15 cellular contexts compared by ENCODE assay signal in genomic region chr1:94675373-94675772, GRCh38.
DNase-seq lines count a peak whose midpoint lies in the region; ATAC-seq, FAIRE-seq and TF ChIP-seq lines count a peak whose summit lies in the region.
"Had no signal": no experiment of that assay in that cellular context is flagged by ENCODE, and none has a peak within 500 bp of the region (broad histone marks: within the 10 kb centered on the region; RNA-seq: fewer than 3 reads in every experiment).

No MANE protein-coding gene starts in this region.

- H3K36me3 ChIP-seq in SJSA1, result no peaks in the 10 kb centered on the region
- no peaks in the 10 kb centered on the region for H3K36me3 ChIP-seq in fibroblast of lung (ENCODE audit: control insufficient read depth, insufficient read depth, low read length)
- no peaks in the 10 kb centered on the region for H3K36me3 ChIP-seq in right lobe of liver
- H3K36me3 ChIP-seq: BLaER1 treated with 17β-estradiol and CSF1 and Interleukin-3, amounts not matched to agents 10 nM and 100 nM; HAP-1 had no signal

- peak; percentile 59 for DNase-seq in Daoy (ENCODE audit: low read depth)
- DNase-seq in SJSA1 (ENCODE audit: low read depth in 1 of 2, low spot score in 2 of 2), result peak; percentile 84 to 89
- peak; percentile 31 to 80 for DNase-seq in fibroblast of lung (ENCODE audit: low read depth in 2 of 2)
- DNase-seq in nephron progenitor cell, result no peak
- no peak for DNase-seq in GM12891 (ENCODE audit: insufficient read length, low spot score)
- no peak for DNase-seq in right lobe of liver
- no peak for DNase-seq in NCI-H524 (lab: John Stamatoyannopoulos, UW)
- DNase-seq: 8988T; DMS 273 treated with DMSO at 0.1 percent for 48 hours; NCI-H2107; NK-92 treated with Interleukin-12 subunit alpha and Interleukin-12 subunit beta, amount 100 ng/mL, for 24 hours had no signal

- no peak for TF ChIP-seq CTCF in fibroblast of lung (conservative IDR thresholded peaks at IDR 0.05 in 1 of 2, IDR thresholded peaks at IDR 0.05 in 1 of 2; ENCODE audit: low read depth in 1 of 2, low read length in 2 of 2)
- TF ChIP-seq CTCF in nephron progenitor cell (IDR thresholded peaks at IDR 0.05), result no peak
- no peak for TF ChIP-seq CTCF in right lobe of liver (IDR thresholded peaks at IDR 0.05)

- H3K9ac ChIP-seq in fibroblast of lung (ENCODE audit: insufficient read depth, low read length), result no peak overlapping the region
- H3K9ac ChIP-seq: BLaER1 treated with 17β-estradiol and CSF1 and Interleukin-3, amounts not matched to agents 10 nM and 100 nM had no signal

- intact Hi-C loops in right lobe of liver (cut with DNase I), result no loop called here

- no peak overlapping the region for H3K4me3 Mint-ChIP-seq in nephron progenitor cell

- H3K9me3 ChIP-seq in SJSA1 (replicated peaks) (no peaks in the 10 kb centered on the region), fibroblast of lung (ENCODE audit: control insufficient read depth, insufficient read depth, low read depth, low read length) (no peaks in the 10 kb centered on the region), right lobe of liver (no peaks in the 10 kb centered on the region)
- H3K9me3 ChIP-seq: BLaER1 treated with 17β-estradiol and CSF1 and Interleukin-3, amounts not matched to agents 10 nM and 100 nM; HAP-1 had no signal

- peaks cover 2% of the 10 kb centered on the region for H3K27me3 Mint-ChIP-seq in nephron progenitor cell (ENCODE audit: low read depth, poor library complexity)

- TF ChIP-seq POLR2A in GM12891 (IDR thresholded peaks at IDR 0.05; ENCODE audit: low read depth, low read length), result no peak
- TF ChIP-seq POLR2A in right lobe of liver (IDR thresholded peaks at IDR 0.05), result no peak

- no peak overlapping the region for H3K4me2 ChIP-seq in fibroblast of lung (ENCODE audit: extremely low read depth, insufficient read depth, low read length)
- H3K4me2 ChIP-seq: BLaER1 treated with 17β-estradiol and CSF1 and Interleukin-3, amounts not matched to agents 10 nM and 100 nM had no signal

- no peaks in the 10 kb centered on the region for H3K27me3 ChIP-seq in SJSA1 (replicated peaks)
- no peaks in the 10 kb centered on the region for H3K27me3 ChIP-seq in fibroblast of lung (ENCODE audit: control insufficient read depth, insufficient read depth, low read length)
- H3K27me3 ChIP-seq in right lobe of liver, result no peaks in the 10 kb centered on the region
- H3K27me3 ChIP-seq: BLaER1 treated with 17β-estradiol and CSF1 and Interleukin-3, amounts not matched to agents 10 nM and 100 nM had no signal

- H3K36me3 Mint-ChIP-seq in nephron progenitor cell (ENCODE audit: low read depth), result no peaks in the 10 kb centered on the region

- peak overlapping the region; percentile 36 for H3K27ac Mint-ChIP-seq in nephron progenitor cell

- H3K4me1 ChIP-seq in SJSA1 (replicated peaks), result peaks cover 54% of the 10 kb centered on the region
- H3K4me1 ChIP-seq in fibroblast of lung (ENCODE audit: control insufficient read depth, extremely low read depth, insufficient read depth, low read length), result peaks cover 2% of the 10 kb centered on the region
- H3K4me1 ChIP-seq in right lobe of liver, result no peaks in the 10 kb centered on the region
- H3K4me1 ChIP-seq: BLaER1 treated with 17β-estradiol and CSF1 and Interleukin-3, amounts not matched to agents 10 nM and 100 nM; HAP-1 had no signal

- no peak overlapping the region for H3K4me3 ChIP-seq in SJSA1
- H3K4me3 ChIP-seq in fibroblast of lung (replicated peaks in 1 of 4; ENCODE audit: control extremely low read depth in 1 of 4, insufficient read depth in 1 of 4, low read depth in 3 of 4, low read length in 4 of 4), result no peak overlapping the region
- H3K4me3 ChIP-seq in right lobe of liver, result no peak overlapping the region
- H3K4me3 ChIP-seq: BLaER1 treated with 17β-estradiol and CSF1 and Interleukin-3, amounts not matched to agents 10 nM and 100 nM; HAP-1 had no signal

- ATAC-seq in right lobe of liver, result no peak
- ATAC-seq in GM19395 (IDR thresholded peaks at IDR 0.05; ENCODE audit: unreplicated experiment), result no peak

- no peak for FAIRE-seq in GM12891 (lab: Jason Lieb, UNC)
- FAIRE-seq: GM18507 had no signal

- H2AFZ ChIP-seq in fibroblast of lung (ENCODE audit: low read length), result no peak overlapping the region

- H3K4me1 Mint-ChIP-seq in nephron progenitor cell, result peaks cover 24% of the 10 kb centered on the region

- H3K27ac ChIP-seq in SJSA1, result peak overlapping the region; percentile 51
- H3K27ac ChIP-seq in fibroblast of lung (ENCODE audit: insufficient read depth, low read length), result no peak overlapping the region
- H3K27ac ChIP-seq in right lobe of liver, result no peak overlapping the region
- H3K27ac ChIP-seq: BLaER1 treated with 17β-estradiol and CSF1 and Interleukin-3, amounts not matched to agents 10 nM and 100 nM had no signal

- 57% methylated on average over 4 of the region's 4 CpGs for WGBS in right lobe of liver (ENCODE audit: insufficient coverage, low coverage, low lambda C conversion rate, missing lambda C conversion rate)

- H3K9me3 Mint-ChIP-seq in nephron progenitor cell, result no peaks in the 10 kb centered on the region

- H3K79me2 ChIP-seq in fibroblast of lung (ENCODE audit: control insufficient read depth, insufficient read depth, low read length), result no peaks in the 10 kb centered on the region

- no peaks in the 10 kb centered on the region for H4K20me1 ChIP-seq in fibroblast of lung (ENCODE audit: control insufficient read depth, extremely low read depth, insufficient read depth, low read length)
- H4K20me1 ChIP-seq: BLaER1 treated with 17β-estradiol and CSF1 and Interleukin-3, amounts not matched to agents 10 nM and 100 nM had no signal

TF ChIP-seq in GM12891, 5 proteins besides CTCF, POLR2A, EP300 and RAD21:
- TF ChIP-seq TAF1 (IDR thresholded peaks at IDR 0.05; ENCODE audit: low read depth, low read length), result no peak
- TF ChIP-seq POU2F2 (IDR thresholded peaks at IDR 0.05; ENCODE audit: low read depth, low read length), result no peak
- TF ChIP-seq SPI1 (IDR thresholded peaks at IDR 0.05; ENCODE audit: low read depth, low read length), result no peak
- no peak for TF ChIP-seq PAX5 (IDR thresholded peaks at IDR 0.05; ENCODE audit: insufficient read depth, low read length, severe bottlenecking)
- no peak for TF ChIP-seq POLR2AphosphoS5 (IDR thresholded peaks at IDR 0.05; ENCODE audit: low read depth, low read length)

Comparison
In these comparisons a context has a peak if more than half of its experiments do, and no peak if none do; other contexts are left out.
1. DNase-seq: peak in Daoy (single experiment), SJSA1 (2 of 2) and fibroblast of lung (2 of 2); none in nephron progenitor cell (single experiment), GM12891 (single experiment), right lobe of liver (0 of 3) and NCI-H524 (0 of 2).